27 cellular contexts compared by ENCODE assay signal in the genomic region with DNA sequence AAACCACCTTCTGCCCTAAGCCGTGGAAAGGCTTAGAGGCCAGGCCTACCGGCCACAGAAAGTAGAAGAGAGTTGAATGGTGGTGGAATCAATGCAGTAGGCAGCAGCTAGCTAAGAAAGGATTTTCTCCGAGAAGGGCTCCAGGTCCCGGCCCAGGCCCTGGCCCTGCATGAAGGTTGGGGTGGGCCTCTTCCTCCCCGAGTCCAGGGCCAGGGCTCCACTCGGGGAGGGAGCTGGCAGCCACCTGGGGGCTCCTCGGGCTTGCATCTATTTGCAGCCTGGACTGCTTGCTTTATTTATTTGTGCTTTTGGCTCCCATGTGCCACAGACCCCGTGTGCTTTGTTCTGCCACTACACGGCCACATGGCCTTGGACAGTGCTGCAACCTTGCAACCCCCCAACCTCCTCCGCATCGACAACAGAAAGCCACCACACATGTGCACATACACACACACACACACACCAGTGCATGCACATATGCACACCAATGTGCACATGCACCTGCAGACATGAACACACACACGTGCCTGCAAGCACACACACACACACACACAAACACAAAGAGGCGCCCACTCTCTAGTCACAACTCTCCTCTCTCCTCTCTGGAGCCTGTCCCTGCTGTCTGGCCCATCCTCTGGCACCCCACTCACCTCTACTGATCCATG.
"Had no signal": no experiment of that assay in that cellular context is flagged by ENCODE, and none has a peak within 500 bp of the region (broad histone marks: within the 10 kb centered on the region; RNA-seq: fewer than 3 reads in every experiment).

No MANE protein-coding gene starts in this region.

- FAIRE-seq: endothelial cell of umbilical vein had no signal

- H3K4me3 ChIP-seq: adrenal gland, ascending aorta, colonic mucosa, dorsolateral prefrontal cortex, lung, ovary, psoas muscle, right atrium auricular region, tibial artery, uterus had no signal

- H3K27me3 Mint-ChIP-seq: activated naive CD4-positive, alpha-beta T cell treated with anti-CD3 and anti-CD28 coated beads, Interleukin-2, amount 50 U/mL, for 24 hours; central memory CD8-positive, alpha-beta T cell had no signal

- DNase-seq: activated CD4-positive, alpha-beta memory T cell treated with anti-CD3 and anti-CD28 coated beads, Interleukin-2, amount 10 ng/mL, durations not matched to agents 7 days and 5 days; activated CD4-positive, alpha-beta T cell treated with anti-CD3 and anti-CD28 coated beads, Interleukin-2, amount 10 ng/mL, durations not matched to agents 24 days and 14 days; activated gamma-delta T cell treated with Interleukin-2 at 50 U/mL for 16 hours; activated T-cell treated with anti-CD3 and anti-CD28 coated beads, Interleukin-2, amount 50 U/mL, for 1 hour; adrenal gland; colonic mucosa; dorsolateral prefrontal cortex; effector memory CD8-positive, alpha-beta T cell; foreskin melanocyte; naive thymus-derived CD4-positive, alpha-beta T cell; ovary; psoas muscle; stimulated activated CD4-positive, alpha-beta T cell treated with anti-CD3 and anti-CD28 coated beads, Interleukin-12 subunit alpha, Interleukin-12 subunit beta, amount 100 ng/mL, for 4 hours; stimulated activated CD4-positive, alpha-beta T cell treated with anti-CD3 and anti-CD28 coated beads, Interleukin-4, amount 100 ng/mL, for 4 hours; stimulated activated naive CD8-positive, alpha-beta T cell treated with anti-CD3 and anti-CD28 coated beads, Interleukin-15, Interleukin-2, amounts not matched to agents 100 U/mL and 50 U/mL, for 24 hours; substantia nigra; uterus had no signal

- H3K27me3 ChIP-seq: adrenal gland, ascending aorta, colonic mucosa, dorsolateral prefrontal cortex, ovary, right atrium auricular region, uterus had no signal

- H3K4me1 ChIP-seq: uterus had no signal

- H3K4me3 Mint-ChIP-seq: activated CD4-positive, alpha-beta memory T cell treated with anti-CD3 and anti-CD28 coated beads, Interleukin-2, amount 10 ng/mL, durations not matched to agents 7 days and 5 days; activated CD4-positive, alpha-beta T cell treated with anti-CD3 and anti-CD28 coated beads, Interleukin-2, amount 10 ng/mL, durations not matched to agents 24 days and 14 days; activated naive CD4-positive, alpha-beta T cell treated with anti-CD3 and anti-CD28 coated beads, Interleukin-2, amount 50 U/mL, for 24 hours; central memory CD8-positive, alpha-beta T cell; effector memory CD8-positive, alpha-beta T cell; naive thymus-derived CD4-positive, alpha-beta T cell had no signal

- ATAC-seq: activated CD4-positive, CD25-positive, alpha-beta regulatory T cell treated with anti-CD3 and anti-CD28 coated beads, Interleukin-2, amount 50 U/mL, for 24 hours; effector memory CD8-positive, alpha-beta T cell; esophagus mucosa; naive thymus-derived CD4-positive, alpha-beta T cell; psoas muscle; stimulated activated naive CD8-positive, alpha-beta T cell treated with anti-CD3 and anti-CD28 coated beads, Interleukin-15, Interleukin-2, amounts not matched to agents 100 U/mL and 50 U/mL, for 24 hours had no signal

- H3K9me3 ChIP-seq: adrenal gland, ascending aorta, colonic mucosa, neutrophil, ovary, psoas muscle, right atrium auricular region, tibial artery, uterus had no signal

- H3K27ac Mint-ChIP-seq: activated CD4-positive, alpha-beta memory T cell treated with anti-CD3 and anti-CD28 coated beads, Interleukin-2, amount 10 ng/mL, durations not matched to agents 7 days and 5 days; activated CD4-positive, alpha-beta T cell treated with anti-CD3 and anti-CD28 coated beads, Interleukin-2, amount 10 ng/mL, durations not matched to agents 24 days and 14 days; activated naive CD4-positive, alpha-beta T cell treated with anti-CD3 and anti-CD28 coated beads, Interleukin-2, amount 50 U/mL, for 24 hours had no signal

- H3K9me3 Mint-ChIP-seq: activated CD4-positive, alpha-beta memory T cell treated with anti-CD3 and anti-CD28 coated beads, Interleukin-2, amount 10 ng/mL, durations not matched to agents 7 days and 5 days; activated naive CD4-positive, alpha-beta T cell treated with anti-CD3 and anti-CD28 coated beads, Interleukin-2, amount 50 U/mL, for 24 hours; central memory CD8-positive, alpha-beta T cell had no signal

- H3K36me3 Mint-ChIP-seq: activated naive CD4-positive, alpha-beta T cell treated with anti-CD3 and anti-CD28 coated beads, Interleukin-2, amount 50 U/mL, for 24 hours had no signal

- H3K36me3 ChIP-seq: adrenal gland, ascending aorta, colonic mucosa, neutrophil, ovary, right atrium auricular region, tibial artery, uterus had no signal

- H3K27ac ChIP-seq: adrenal gland, ascending aorta, colonic mucosa, dorsolateral prefrontal cortex, neutrophil, ovary, psoas muscle, right atrium auricular region, tibial artery, uterus had no signal
